20 cellular contexts compared by ENCODE assay signal in the genomic region with DNA sequence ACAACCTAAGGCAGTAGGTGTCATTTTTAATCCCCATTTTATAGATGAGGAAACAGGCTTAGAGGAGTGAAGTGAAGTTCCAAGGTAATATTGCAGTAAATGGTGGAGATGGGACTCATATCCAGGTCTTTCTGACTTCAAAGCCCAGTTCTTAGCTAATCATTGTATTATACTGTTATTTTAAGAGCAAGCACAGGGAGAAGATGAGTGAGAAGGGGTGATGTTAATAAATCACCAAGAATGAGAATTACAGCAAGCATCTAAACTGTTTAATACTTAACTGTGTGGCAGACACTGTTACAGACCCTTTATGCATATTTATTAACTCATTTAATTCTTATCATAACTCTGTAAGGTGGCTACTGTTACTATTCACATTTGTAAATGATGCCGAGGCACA.
A peak's percentile ranks its signal among the peaks of the same experiment; 100 is the strongest.
DNase-seq lines count a peak whose midpoint lies in the region; TF ChIP-seq lines count a peak whose summit lies in the region.
"Had no signal": no experiment of that assay in that cellular context is flagged by ENCODE, and none has a peak within 500 bp of the region (broad histone marks: within the 10 kb centered on the region; RNA-seq: fewer than 3 reads in every experiment).

No MANE protein-coding gene starts in this region.

- TF ChIP-seq EP300 in SK-N-SH (IDR thresholded peaks at IDR 0.05; ENCODE audit: borderline replicate concordance in 1 of 2, low read depth in 1 of 2, low read length in 1 of 2), result no peak

- H3K4me1 ChIP-seq in SK-N-SH (ENCODE audit: control insufficient read depth in 1 of 2, insufficient read depth in 2 of 2, low read depth in 1 of 2, low read length in 1 of 2), result no peaks in the 10 kb centered on the region
- H3K4me1 ChIP-seq: BE2C had no signal

- no peak overlapping the region for H3K9ac ChIP-seq in SK-N-SH
- H3K9ac ChIP-seq: BLaER1 treated with 17β-estradiol and CSF1 and Interleukin-3, amounts not matched to agents 10 nM and 100 nM had no signal

- in situ Hi-C loops in Caki2 (cut with HindIII; ENCODE audit: low pct_unique_long_range_greater_than_20kb, low sequenced_read_pairs), result no loop called here

- H3K9me3 Mint-ChIP-seq in activated naive CD4-positive, alpha-beta T cell treated with anti-CD3 and anti-CD28 coated beads for 36 hours, result no peaks in the 10 kb centered on the region
- H3K9me3 Mint-ChIP-seq: CD14-positive monocyte; CD4-positive, alpha-beta T cell; CD8-positive, alpha-beta memory T cell; GM23338; H9 had no signal

- no peak overlapping the region for H2AFZ ChIP-seq in SK-N-SH (ENCODE audit: low read depth)
- H2AFZ ChIP-seq: GM23338 had no signal

- no peaks in the 10 kb centered on the region for H3K79me2 ChIP-seq in SK-N-SH (ENCODE audit: insufficient read depth)

- peaks cover 10 to 50% of the 10 kb centered on the region in 2 experiments for H3K36me3 ChIP-seq in SK-N-SH (replicated peaks in 1 of 2; ENCODE audit: control insufficient read depth in 1 of 2, insufficient read depth in 2 of 2, low read length in 1 of 2)
- H3K36me3 ChIP-seq: BE2C had no signal

- H3K4me3 ChIP-seq in epithelial cell of proximal tubule (ENCODE audit: low read depth, low read length) (no peak overlapping the region), SK-N-SH (ENCODE audit: low read depth in 2 of 2, low read length in 1 of 2) (no peak overlapping the region)
- H3K4me3 ChIP-seq: BLaER1 treated with 17β-estradiol and CSF1 and Interleukin-3, amounts not matched to agents 10 nM and 100 nM; GM12878; GM23338 had no signal

- H3K36me3 Mint-ChIP-seq in activated naive CD4-positive, alpha-beta T cell treated with anti-CD3 and anti-CD28 coated beads for 36 hours (ENCODE audit: low read depth), result peaks cover 9% of the 10 kb centered on the region

- no peaks in the 10 kb centered on the region for H3K27me3 Mint-ChIP-seq in activated naive CD4-positive, alpha-beta T cell treated with anti-CD3 and anti-CD28 coated beads for 36 hours (ENCODE audit: low read depth)
- H3K27me3 Mint-ChIP-seq: CD4-positive, alpha-beta T cell; CD8-positive, alpha-beta memory T cell had no signal

- H3K4me3 Mint-ChIP-seq in activated naive CD4-positive, alpha-beta T cell treated with anti-CD3 and anti-CD28 coated beads for 36 hours, result no peak overlapping the region
- H3K4me3 Mint-ChIP-seq: CD14-positive monocyte; CD4-positive, alpha-beta T cell; CD8-positive, alpha-beta memory T cell; GM23338; H9 had no signal

- H3K9me2 ChIP-seq in SK-N-SH, result no peaks in the 10 kb centered on the region

- no peak overlapping the region for H3K27ac Mint-ChIP-seq in activated naive CD4-positive, alpha-beta T cell treated with anti-CD3 and anti-CD28 coated beads for 36 hours
- H3K27ac Mint-ChIP-seq: CD4-positive, alpha-beta T cell; GM23338; H9 had no signal

- H3K27me3 ChIP-seq in SK-N-SH (ENCODE audit: insufficient read depth), result no peaks in the 10 kb centered on the region
- H3K27me3 ChIP-seq: BE2C; BLaER1 treated with 17β-estradiol and CSF1 and Interleukin-3, amounts not matched to agents 10 nM and 100 nM had no signal

- DNase-seq in Caki2 (ENCODE audit: low read depth) (peak; percentile 2), epithelial cell of proximal tubule (ENCODE audit: low read depth) (peak; percentile 31), kidney glomerular epithelial cell (lab: John Stamatoyannopoulos, UW) (peak; percentile 39), renal cortical epithelial cell (ENCODE audit: low read depth) (peak; percentile 69), SK-N-SH (no peak), COLO829 (ENCODE audit: low spot score) (no peak)
- DNase-seq in activated naive CD4-positive, alpha-beta T cell treated with anti-CD3 and anti-CD28 coated beads for 36 hours, result no peak
- DNase-seq in activated CD8-positive, alpha-beta memory T cell treated with anti-CD3 and anti-CD28 coated beads, Interleukin-2, amount 50 U/mL, for 48 hours, result no peak
- DNase-seq: AML-193; BE2C; CD4-positive, alpha-beta T cell; CD8-positive, alpha-beta memory T cell; COR-L47; DMS153; DND-41; H9 had no signal

- intact Hi-C loops in activated naive CD4-positive, alpha-beta T cell treated with anti-CD3 and anti-CD28 coated beads for 36 hours (cut with micrococcal nuclease), result loop anchor here (5.0 kb wide), 1 partner anchor 409 kb away; no protein-coding TSS in a partner anchor

- no peak for TF ChIP-seq CTCF in epithelial cell of proximal tubule (conservative IDR thresholded peaks at IDR 0.05; ENCODE audit: low read depth, low read length)
- no peak for TF ChIP-seq CTCF in SK-N-SH (IDR thresholded peaks at IDR 0.05)

- H3F3A ChIP-seq in SK-N-SH (replicated peaks; ENCODE audit: insufficient read depth), result no peaks in the 10 kb centered on the region

- POLR2A ChIA-PET in SK-N-SH (lab: Yijun Ruan, JAX), result no interaction called here

- no peak for TF ChIP-seq RAD21 in SK-N-SH (IDR thresholded peaks at IDR 0.05; ENCODE audit: low read length)

- no peak overlapping the region for H3K27ac ChIP-seq in SK-N-SH (ENCODE audit: low read depth in 2 of 2, low read length in 1 of 2)
- H3K27ac ChIP-seq: BLaER1 treated with 17β-estradiol and CSF1 and Interleukin-3, amounts not matched to agents 10 nM and 100 nM had no signal

- H3K4me1 Mint-ChIP-seq in activated naive CD4-positive, alpha-beta T cell treated with anti-CD3 and anti-CD28 coated beads for 36 hours (ENCODE audit: low read depth), result peaks cover 17% of the 10 kb centered on the region
- H3K4me1 Mint-ChIP-seq: CD14-positive monocyte; CD8-positive, alpha-beta memory T cell had no signal

- H4K20me1 ChIP-seq in SK-N-SH (ENCODE audit: insufficient read depth), result no peaks in the 10 kb centered on the region

- H3K4me2 ChIP-seq in SK-N-SH, result no peak overlapping the region
- H3K4me2 ChIP-seq: BLaER1 treated with 17β-estradiol and CSF1 and Interleukin-3, amounts not matched to agents 10 nM and 100 nM; GM23338 had no signal

- CTCF ChIA-PET in activated naive CD4-positive, alpha-beta T cell treated with anti-CD3 and anti-CD28 coated beads for 36 hours (lab: Charles Lee), result interaction anchor here (0.6 kb wide), 1 partner anchor 146 kb away, joined by 4 read pairs; no protein-coding TSS in a partner anchor
- CTCF ChIA-PET in SK-N-SH (lab: Yijun Ruan, JAX), result interaction anchor here (1.2 to 1.3 kb wide), 2 partner anchors 303 to 397 kb away, joined by 3 to 7 read pairs; no protein-coding TSS in a partner anchor

- 94% methylated on average over 1 of the region's 1 CpG for WGBS in SK-N-SH (ENCODE audit: low lambda C conversion rate)

- H3K9me3 ChIP-seq in SK-N-SH, result no peaks in the 10 kb centered on the region
- H3K9me3 ChIP-seq: BE2C; BLaER1 treated with 17β-estradiol and CSF1 and Interleukin-3, amounts not matched to agents 10 nM and 100 nM had no signal

TF ChIP-seq in SK-N-SH, 30 proteins besides CTCF, POLR2A, EP300 and RAD21:
- TF ChIP-seq FOSL2 (IDR thresholded peaks at IDR 0.05; ENCODE audit: borderline replicate concordance, low read depth), result no peak
- no peak for TF ChIP-seq ZBTB33 (IDR thresholded peaks at IDR 0.05; ENCODE audit: borderline replicate concordance, low read depth)
- TF ChIP-seq RCOR1 (IDR thresholded peaks at IDR 0.05; ENCODE audit: low read length), result no peak
- no peak for TF ChIP-seq SIN3A (IDR thresholded peaks at IDR 0.05; ENCODE audit: borderline replicate concordance, low read depth, low read length)
- TF ChIP-seq, protein P1, sequence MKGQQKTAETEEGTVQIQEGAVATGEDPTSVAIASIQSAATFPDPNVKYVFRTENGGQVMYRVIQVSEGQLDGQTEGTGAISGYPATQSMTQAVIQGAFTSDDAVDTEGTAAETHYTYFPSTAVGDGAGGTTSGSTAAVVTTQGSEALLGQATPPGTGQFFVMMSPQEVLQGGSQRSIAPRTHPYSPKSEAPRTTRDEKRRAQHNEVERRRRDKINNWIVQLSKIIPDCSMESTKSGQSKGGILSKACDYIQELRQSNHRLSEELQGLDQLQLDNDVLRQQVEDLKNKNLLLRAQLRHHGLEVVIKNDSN (IDR thresholded peaks at IDR 0.05; ENCODE audit: borderline replicate concordance, low read depth), result no peak
- TF ChIP-seq GATA2 (CRISPR knock-in tag; IDR thresholded peaks at IDR 0.05), result no peak
- TF ChIP-seq TCF12 (IDR thresholded peaks at IDR 0.05), result no peak
TF ChIP-seq in SK-N-SH: peak in this region for 0.

Comparison
In these comparisons a context has a peak if more than half of its experiments do, and no peak if none do; other contexts are left out.
1. DNase-seq: peak in Caki2 (single experiment), epithelial cell of proximal tubule (single experiment), kidney glomerular epithelial cell (single experiment) and renal cortical epithelial cell (single experiment); none in activated naive CD4-positive, alpha-beta T cell treated with anti-CD3 and anti-CD28 coated beads for 36 hours (single experiment), activated CD8-positive, alpha-beta memory T cell treated with anti-CD3 and anti-CD28 coated beads, Interleukin-2, amount 50 U/mL, for 48 hours (single experiment), SK-N-SH (single experiment) and COLO829 (single experiment).